In the genomic region with DNA sequence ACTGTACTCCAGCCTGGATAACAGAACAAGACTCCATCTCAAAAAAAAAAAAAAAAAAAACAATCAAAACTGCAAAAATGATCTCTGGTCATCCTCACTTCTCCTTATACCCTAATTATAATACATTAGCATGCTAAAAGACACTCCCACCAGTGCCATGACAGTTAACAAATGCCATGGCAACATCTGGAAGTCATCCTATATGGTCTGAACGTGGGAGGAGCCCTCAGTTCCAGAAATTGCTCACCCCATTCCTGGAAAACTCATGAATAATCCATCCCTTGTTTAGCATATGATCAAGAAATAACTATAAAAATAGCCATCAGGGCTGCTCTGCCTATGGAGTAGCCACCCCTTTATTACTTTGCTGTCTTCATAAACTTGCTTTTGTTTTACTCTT, we compare ENCODE assay signal across 16 cellular contexts. TPM values are rescaled to one million over a fixed set of nuclear protein-coding genes. Genes with fewer than 3 reads are reported as not detected.
DNase-seq lines count a peak whose midpoint lies in the region; ATAC-seq and TF ChIP-seq lines count a peak whose summit lies in the region.
"Had no signal": no experiment of that assay in that cellular context is flagged by ENCODE, and none has a peak within 500 bp of the region (broad histone marks: within the 10 kb centered on the region; RNA-seq: fewer than 3 reads in every experiment).

No MANE protein-coding gene starts in this region.

- in situ Hi-C loops in GM23248 (cut with MboI): no loop called here

- H3K9me2 ChIP-seq in GM23248 (ENCODE audit: insufficient read depth): no peaks in the 10 kb centered on the region
- H3K9me2 ChIP-seq in SU-DHL-6 (replicated peaks; ENCODE audit: insufficient read depth, low read length): no peaks in the 10 kb centered on the region

- 0 to 7% methylated on average over 1 of the region's 1 CpG for WGBS in GM23248 (ENCODE audit: low coverage in 1 of 2, low lambda C conversion rate in 2 of 2, missing lambda C conversion rate in 2 of 2), 2 experiments

- H3K9me3 ChIP-seq in GM23248 (ENCODE audit: low read depth) (no peaks in the 10 kb centered on the region), SU-DHL-6 (ENCODE audit: insufficient read depth, low read length) (no peaks in the 10 kb centered on the region)
- H3K9me3 ChIP-seq: BE2C had no signal

- H3K4me3 ChIP-seq in GM23248: no peak overlapping the region
- no peak overlapping the region for H3K4me3 ChIP-seq in SU-DHL-6 (ENCODE audit: insufficient read depth, low read length, poor library complexity, severe bottlenecking)

- H4K20me1 ChIP-seq in GM23248 (ENCODE audit: insufficient read depth) (no peaks in the 10 kb centered on the region), SU-DHL-6 (ENCODE audit: low read depth, low read length) (no peaks in the 10 kb centered on the region)

- H3K36me3 ChIP-seq in GM23248 (ENCODE audit: low read depth) (no peaks in the 10 kb centered on the region), SU-DHL-6 (ENCODE audit: low read length) (no peaks in the 10 kb centered on the region)
- H3K36me3 ChIP-seq: BE2C had no signal

- no peaks in the 10 kb centered on the region for H3K4me1 ChIP-seq in GM23248 (ENCODE audit: insufficient read depth)
- H3K4me1 ChIP-seq: BE2C had no signal

- no peak for TF ChIP-seq CTCF in SU-DHL-6 (IDR thresholded peaks at IDR 0.05; ENCODE audit: insufficient read depth, low read length, poor library complexity, severe bottlenecking)

- no peaks in the 10 kb centered on the region for H3F3A ChIP-seq in GM23248 (ENCODE audit: insufficient read depth)
- H3F3A ChIP-seq in SU-DHL-6 (ENCODE audit: insufficient read depth): no peaks in the 10 kb centered on the region

- H3K9ac ChIP-seq in GM23248: no peak overlapping the region
- H3K9ac ChIP-seq in SU-DHL-6 (ENCODE audit: low read length): no peak overlapping the region

- H3K27ac ChIP-seq in GM23248 (no peak overlapping the region), SU-DHL-6 (ENCODE audit: low read depth, low read length) (no peak overlapping the region)
- H3K27ac ChIP-seq: C4-2B had no signal

- H3K79me2 ChIP-seq in GM23248 (ENCODE audit: insufficient read depth): no peaks in the 10 kb centered on the region
- H3K79me2 ChIP-seq in SU-DHL-6 (ENCODE audit: insufficient read depth, low read length): no peaks in the 10 kb centered on the region

- H3K27me3 ChIP-seq in GM23248 (replicated peaks; ENCODE audit: insufficient read depth) (no peaks in the 10 kb centered on the region), SU-DHL-6 (ENCODE audit: low read length) (no peaks in the 10 kb centered on the region)
- H3K27me3 ChIP-seq: BE2C had no signal

- peak; percentile 35 for DNase-seq in GM23248
- DNase-seq in fibroblast of peridontal ligament (ENCODE audit: extremely low read depth): peak; percentile 22
- DNase-seq in stromal cell of bone marrow (ENCODE audit: low read depth): peak; percentile 27
- no peak for DNase-seq in activated CD8-positive, alpha-beta memory T cell treated with anti-CD3 and anti-CD28 coated beads, Interleukin-2, amount 50 U/mL, for 48 hours
- no peak for DNase-seq in middle frontal gyrus (ENCODE audit: extremely low spot score, low spot score)
- DNase-seq: BE2C; CD8-positive, alpha-beta T cell; COR-L47; DMS153; DMS79 treated with DMSO at 0.1 percent for 48 hours; EL had no signal

- H3K4me2 ChIP-seq in GM23248 (ENCODE audit: unreplicated experiment) (no peak overlapping the region), SU-DHL-6 (ENCODE audit: low read depth, low read length, poor library complexity, severe bottlenecking) (no peak overlapping the region)

- no peak for ATAC-seq in GM19023 (IDR thresholded peaks at IDR 0.05; ENCODE audit: unreplicated experiment)
- ATAC-seq: CD8-positive, alpha-beta T cell had no signal

- peak overlapping the region; percentile 49; the same call in 1 of the 2 replicates for H2AFZ ChIP-seq in GM23248
- peak overlapping the region; percentile 59 for H2AFZ ChIP-seq in SU-DHL-6 (ENCODE audit: low read depth, low read length, severe bottlenecking)

RNA-seq across cellular contexts. Expression of gene C2orf80, which starts 5.6 kb away (rescaled TPM):
- total RNA-seq in GM23248 (2014; rRNA removed; shearing (Covaris generic)): not detected in 2 replicates
- polyA plus RNA-seq in GM23248 (2016; fragmentation: Nextera tagmentation; extraction: Ambion mirVana): not detected in 2 replicates
- total RNA-seq: CD8-positive, alpha-beta T cell; HT-29 had no signal
- polyA plus RNA-seq: IgD-negative memory B cell had no signal

RNA-seq across cellular contexts. Expression of gene CRYGA, which starts 32.1 kb away (rescaled TPM):
- not detected in 2 replicates for total RNA-seq in GM23248 (2014; rRNA removed; shearing (Covaris generic))
- not detected in 2 replicates for polyA plus RNA-seq in GM23248 (2016; fragmentation: Nextera tagmentation; extraction: Ambion mirVana)
- total RNA-seq: CD8-positive, alpha-beta T cell; HT-29 had no signal
- polyA plus RNA-seq: IgD-negative memory B cell had no signal

RNA-seq across cellular contexts. Expression of gene CRYGB, which starts 49.5 kb away (rescaled TPM):
- not detected in 2 replicates for total RNA-seq in GM23248 (2014; rRNA removed; shearing (Covaris generic))
- polyA plus RNA-seq in GM23248 (2016; fragmentation: Nextera tagmentation; extraction: Ambion mirVana): not detected in 2 replicates
- total RNA-seq: CD8-positive, alpha-beta T cell; HT-29 had no signal
- polyA plus RNA-seq: IgD-negative memory B cell had no signal

RNA-seq across cellular contexts. Expression of gene IDH1, which starts 59.4 kb away (rescaled TPM):
- total RNA-seq in GM23248 (2014; rRNA removed; shearing (Covaris generic)): 53.6 and 63.7 TPM in 2 replicates
- 53.1 and 53.5 TPM in 2 replicates for polyA plus RNA-seq in GM23248 (2016; fragmentation: Nextera tagmentation; extraction: Ambion mirVana)

Comparison
In these comparisons a context has a peak if more than half of its experiments do, and no peak if none do; other contexts are left out.
1. DNase-seq: peak in GM23248 (single experiment), fibroblast of peridontal ligament (single experiment) and stromal cell of bone marrow (single experiment); none in activated CD8-positive, alpha-beta memory T cell treated with anti-CD3 and anti-CD28 coated beads, Interleukin-2, amount 50 U/mL, for 48 hours (single experiment) and middle frontal gyrus (single experiment).